In genomic region chr2:100242891-100243670, GRCh38 we compare ENCODE assay signal across 8 cellular contexts.
DNase-seq lines count a peak whose midpoint lies in the region; ATAC-seq and TF ChIP-seq lines count a peak whose summit lies in the region.

No MANE protein-coding gene starts in this region.

- H3K4me2 ChIP-seq in OCI-LY3 (ENCODE audit: low read length): peak overlapping the region; percentile 83

- TF ChIP-seq CTCF in OCI-LY3 (IDR thresholded peaks at IDR 0.05; ENCODE audit: low read depth, low read length): peak; percentile 91
- peak; percentile 58 for TF ChIP-seq CTCF in glutamatergic neuron (IDR thresholded peaks at IDR 0.05; ENCODE audit: partially characterized antibody, unreplicated experiment)

- ATAC-seq in HG02938 (IDR thresholded peaks at IDR 0.05; ENCODE audit: unreplicated experiment) (peak; percentile 41), HG03097 (IDR thresholded peaks at IDR 0.05; ENCODE audit: low FRiP score, unreplicated experiment) (no peak)

- H2AFZ ChIP-seq in OCI-LY3 (ENCODE audit: low read depth, low read length): no peak overlapping the region

- H3K27ac Mint-ChIP-seq in activated naive CD4-positive, alpha-beta T cell treated with anti-CD3 and anti-CD28 coated beads for 36 hours: no peak overlapping the region
- no peak overlapping the region for H3K27ac Mint-ChIP-seq in glutamatergic neuron (ENCODE audit: unreplicated experiment)

- H3K9ac ChIP-seq in OCI-LY3 (ENCODE audit: low read length): peak overlapping the region; percentile 48; the same call in 1 of the 2 replicates

- no peak overlapping the region for H3K4me3 Mint-ChIP-seq in activated naive CD4-positive, alpha-beta T cell treated with anti-CD3 and anti-CD28 coated beads for 36 hours
- H3K4me3 Mint-ChIP-seq in glutamatergic neuron (ENCODE audit: unreplicated experiment): no peak overlapping the region

- peak overlapping the region; percentile 71 for H3K4me3 ChIP-seq in OCI-LY3 (ENCODE audit: low read length)

- peak; percentile 11 for DNase-seq in NCI-H1105 (lab: John Stamatoyannopoulos, UW)
- DNase-seq in NCI-H1105 treated with DMSO at 0.1 percent for 48 hours (lab: John Stamatoyannopoulos, UW): no peak
- DNase-seq in activated naive CD4-positive, alpha-beta T cell treated with anti-CD3 and anti-CD28 coated beads for 36 hours: peak; percentile 75
- DNase-seq in glutamatergic neuron: peak; percentile 91
- peak; percentile 61 for DNase-seq in pons (ENCODE audit: low spot score)

- peak overlapping the region; percentile 43 for H3K27ac ChIP-seq in OCI-LY3 (ENCODE audit: low read length)

- no peaks in the 10 kb centered on the region for H3K36me3 ChIP-seq in OCI-LY3 (replicated peaks; ENCODE audit: low read depth, low read length)

- intact Hi-C loops in activated naive CD4-positive, alpha-beta T cell treated with anti-CD3 and anti-CD28 coated beads for 36 hours (cut with micrococcal nuclease): loop anchor here (1.0 kb wide), 2 partner anchors 424 to 684 kb away; no protein-coding TSS in a partner anchor

- no peaks in the 10 kb centered on the region for H3K36me3 Mint-ChIP-seq in activated naive CD4-positive, alpha-beta T cell treated with anti-CD3 and anti-CD28 coated beads for 36 hours (ENCODE audit: low read depth)
- H3K36me3 Mint-ChIP-seq in glutamatergic neuron (ENCODE audit: unreplicated experiment): no peaks in the 10 kb centered on the region

- peaks cover 2% of the 10 kb centered on the region for H3K4me1 Mint-ChIP-seq in activated naive CD4-positive, alpha-beta T cell treated with anti-CD3 and anti-CD28 coated beads for 36 hours (ENCODE audit: low read depth)
- peaks cover 25% of the 10 kb centered on the region for H3K4me1 Mint-ChIP-seq in glutamatergic neuron (ENCODE audit: low read depth, unreplicated experiment)

- no peaks in the 10 kb centered on the region for H3K79me2 ChIP-seq in OCI-LY3 (ENCODE audit: low read length)

- no peaks in the 10 kb centered on the region for H3K9me3 Mint-ChIP-seq in activated naive CD4-positive, alpha-beta T cell treated with anti-CD3 and anti-CD28 coated beads for 36 hours
- peaks cover 2% of the 10 kb centered on the region for H3K9me3 Mint-ChIP-seq in glutamatergic neuron (ENCODE audit: unreplicated experiment)

- peaks cover 69% of the 10 kb centered on the region for H3K4me1 ChIP-seq in OCI-LY3 (ENCODE audit: low read length)

- H3K27me3 Mint-ChIP-seq in activated naive CD4-positive, alpha-beta T cell treated with anti-CD3 and anti-CD28 coated beads for 36 hours (ENCODE audit: low read depth): peaks cover 10% of the 10 kb centered on the region
- H3K27me3 Mint-ChIP-seq in glutamatergic neuron (ENCODE audit: unreplicated experiment): peaks cover 4% of the 10 kb centered on the region

- H4K20me1 ChIP-seq in OCI-LY3 (ENCODE audit: insufficient read depth, low read length): no peaks in the 10 kb centered on the region

- H3K9me3 ChIP-seq in OCI-LY3 (ENCODE audit: insufficient read depth, low read length): no peaks in the 10 kb centered on the region

- CTCF ChIA-PET in activated naive CD4-positive, alpha-beta T cell treated with anti-CD3 and anti-CD28 coated beads for 36 hours (lab: Charles Lee): interaction anchor here (0.9 to 2.2 kb wide), 2 partner anchors 19 to 683 kb away, joined by 3 to 13 read pairs; no protein-coding TSS in a partner anchor

- H3K27me3 ChIP-seq in OCI-LY3 (ENCODE audit: low read depth, low read length): peaks cover 9% of the 10 kb centered on the region; the same call in 1 of the 2 replicates
